ENCODE assay signal across 19 cellular contexts in the genomic region with DNA sequence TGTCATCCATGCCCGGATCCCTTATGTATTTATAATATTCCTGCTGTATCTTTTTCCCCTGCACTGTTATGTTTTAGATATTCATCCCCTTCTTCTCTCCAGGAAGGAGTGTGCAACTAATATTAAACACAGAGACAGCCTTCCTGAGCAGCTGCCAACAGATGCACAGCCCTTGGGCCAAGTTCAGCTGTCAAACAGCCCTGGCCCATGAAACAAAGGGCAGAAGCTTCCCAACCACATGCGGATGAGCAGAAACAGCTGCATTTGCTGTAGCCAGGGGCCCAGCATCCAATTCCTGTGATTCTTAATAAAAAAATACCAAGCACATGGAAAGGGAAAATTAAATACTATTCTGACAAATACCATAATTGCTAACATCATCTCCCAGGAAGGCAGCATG. TPM values are rescaled to one million over a fixed set of nuclear protein-coding genes. Genes with fewer than 3 reads are reported as not detected.
"Had no signal": no experiment of that assay in that cellular context is flagged by ENCODE, and none has a peak within 500 bp of the region (broad histone marks: within the 10 kb centered on the region; RNA-seq: fewer than 3 reads in every experiment).

No MANE protein-coding gene starts in this region.

- DNase-seq: effector memory CD4-positive, alpha-beta T cell; gastrocnemius medialis; hypothalamus; kidney glomerular epithelial cell; nephron progenitor cell; psoas muscle; retina; right lobe of liver; stimulated activated naive CD4-positive, alpha-beta T cell; stomach; substantia nigra; trophoblast cell had no signal

- H3K4me3 ChIP-seq: gastrocnemius medialis, heart right ventricle, psoas muscle, right lobe of liver, skin epidermis, stomach, thoracic aorta, uterus had no signal

- H3K36me3 ChIP-seq: gastrocnemius medialis, heart right ventricle, right lobe of liver, stomach, thoracic aorta, uterus had no signal

- H3K4me3 Mint-ChIP-seq: nephron progenitor cell had no signal

- H3K27me3 ChIP-seq: gastrocnemius medialis, heart right ventricle, right lobe of liver, stomach, uterus had no signal

- H3K4me1 ChIP-seq: gastrocnemius medialis, heart right ventricle, psoas muscle, right lobe of liver, stomach, uterus had no signal

- H3K4me1 Mint-ChIP-seq: nephron progenitor cell had no signal

- H3K27ac Mint-ChIP-seq: nephron progenitor cell had no signal

- ATAC-seq: esophagus mucosa, gastrocnemius medialis, heart right ventricle, psoas muscle, right lobe of liver had no signal

- H3K27ac ChIP-seq: gastrocnemius medialis, heart right ventricle, psoas muscle, right lobe of liver, skin epidermis, stomach, thoracic aorta, uterus had no signal

- FAIRE-seq: endometrium, islet of Langerhans had no signal

- H3K9me3 Mint-ChIP-seq: nephron progenitor cell had no signal

- H3K9me3 ChIP-seq: gastrocnemius medialis, heart right ventricle, psoas muscle, right lobe of liver, stomach, thoracic aorta, uterus had no signal

RNA-seq across cellular contexts. Expression of a gene that starts 46.7 kb away (rescaled TPM):
- total RNA-seq: esophagus mucosa, gastrocnemius medialis, psoas muscle, thoracic aorta had no signal
- polyA plus RNA-seq: heart right ventricle had no signal
